8 cellular contexts compared by ENCODE assay signal in the genomic region with DNA sequence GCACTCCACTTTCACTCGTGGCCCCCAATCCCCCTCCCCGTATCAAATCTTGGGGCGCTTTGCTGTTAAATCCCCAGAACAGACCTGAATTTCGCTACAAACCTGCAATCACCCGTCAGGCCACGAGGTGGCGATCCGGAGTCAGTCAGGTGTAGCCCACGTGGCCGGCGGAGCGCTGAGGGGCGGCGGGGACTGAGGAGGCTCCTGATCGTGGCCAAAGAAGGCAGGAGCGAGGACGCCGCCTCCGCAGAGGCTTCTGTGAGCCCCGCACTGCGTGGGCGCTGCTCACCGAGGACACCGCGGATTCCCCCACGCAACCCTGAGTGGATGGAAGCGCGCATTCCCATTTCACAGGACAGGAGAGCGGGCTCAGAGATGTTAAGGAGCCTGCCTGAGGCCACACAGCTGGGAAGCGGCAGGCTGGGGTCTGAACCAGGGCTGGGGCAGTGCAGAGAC.
DNase-seq lines count a peak whose midpoint lies in the region; ATAC-seq and TF ChIP-seq lines count a peak whose summit lies in the region.

No MANE protein-coding gene starts in this region.

- WGBS in GM23248 (ENCODE audit: low coverage in 1 of 2, low lambda C conversion rate in 2 of 2, missing lambda C conversion rate in 2 of 2), 2 experiments: 5 to 6% methylated on average over 30 of the region's 30 CpGs

- peaks cover 29% of the 10 kb centered on the region for H3K27me3 ChIP-seq in GM23248 (replicated peaks; ENCODE audit: insufficient read depth)

- no peak overlapping the region for H3K27ac ChIP-seq in GM23248
- H3K27ac ChIP-seq in caudate nucleus (ENCODE audit: low read depth, low read length): no peak overlapping the region

- no peaks in the 10 kb centered on the region for H3K9me2 ChIP-seq in GM23248 (ENCODE audit: insufficient read depth)

- no peaks in the 10 kb centered on the region for H3K36me3 ChIP-seq in GM23248 (ENCODE audit: low read depth)

- H2AFZ ChIP-seq in GM23248: peak overlapping the region; percentile 65

- peaks cover 9% of the 10 kb centered on the region; the same call in 1 of the 2 replicates for H3F3A ChIP-seq in GM23248 (ENCODE audit: insufficient read depth)

- H3K9ac ChIP-seq in GM23248: no peak overlapping the region

- H3K4me3 ChIP-seq in AG10803 (ENCODE audit: low read length) (peak overlapping the region; percentile 24; the same call in 1 of the 2 replicates), GM23248 (peak overlapping the region; percentile 31; the same call in 1 of the 2 replicates)

- H4K20me1 ChIP-seq in GM23248 (ENCODE audit: insufficient read depth): no peaks in the 10 kb centered on the region

- no peaks in the 10 kb centered on the region for H3K9me3 ChIP-seq in GM23248 (ENCODE audit: low read depth)

- no peak for ATAC-seq in GM21717 (IDR thresholded peaks at IDR 0.05; ENCODE audit: unreplicated experiment)

- H3K4me1 ChIP-seq in GM23248 (ENCODE audit: insufficient read depth): peaks cover 10% of the 10 kb centered on the region; the same call in 1 of the 2 replicates

- in situ Hi-C loops in GM23248 (cut with MboI): no loop called here

- peak; percentile 35 for DNase-seq in AG10803 (ENCODE audit: low read depth)
- DNase-seq in GM23248: peak; percentile 74
- DNase-seq in NCI-H2196 treated with DMSO at 0.1 percent for 48 hours (lab: John Stamatoyannopoulos, UW; ENCODE audit: unreplicated experiment): peak; percentile 22
- DNase-seq in activated CD4-positive, CD25-positive, alpha-beta regulatory T cell treated with anti-CD3 and anti-CD28 coated beads, Interleukin-2, amount 50 U/mL, for 72 hours: peak; percentile 88
- peak in 51 of 61 donors; percentile 23 to 89 (median 64) for DNase-seq in caudate nucleus (lab: John Stamatoyannopoulos, UW)
- DNase-seq in left kidney (ENCODE audit: low read depth, low spot score): peak; percentile 92
- DNase-seq in stimulated activated CD4-positive, alpha-beta T cell treated with anti-CD3 and anti-CD28 coated beads, Interleukin-2, amount 100 ng/mL, for 4 hours (ENCODE audit: low read depth): peak; percentile 72

- no peaks in the 10 kb centered on the region for H3K79me2 ChIP-seq in GM23248 (ENCODE audit: insufficient read depth)

- peak overlapping the region; percentile 23 for H3K4me2 ChIP-seq in GM23248 (ENCODE audit: unreplicated experiment)

- TF ChIP-seq CTCF in AG10803 (conservative IDR thresholded peaks at IDR 0.05; ENCODE audit: low read length): peak; percentile 85

Comparison
In these comparisons a context has a peak if more than half of its experiments do, and no peak if none do; other contexts are left out.
1. DNase-seq: peak in every context shown above with its lines; median percentile 92 in left kidney; 88 in activated CD4-positive, CD25-positive, alpha-beta regulatory T cell treated with anti-CD3 and anti-CD28 coated beads, Interleukin-2, amount 50 U/mL, for 72 hours; 74 in GM23248; 72 in stimulated activated CD4-positive, alpha-beta T cell treated with anti-CD3 and anti-CD28 coated beads, Interleukin-2, amount 100 ng/mL, for 4 hours; 64 in caudate nucleus; 35 in AG10803; 22 in NCI-H2196 treated with DMSO at 0.1 percent for 48 hours.